1 cellular context compared by ENCODE assay signal in genomic region chr10:5963071-5963470, GRCh38.
TF ChIP-seq lines count a peak whose summit lies in the region.

No MANE protein-coding gene starts in this region.

TF ChIP-seq in HepG2, 621 proteins besides CTCF, POLR2A, EP300 and RAD21:
- no peak for TF ChIP-seq GPBP1L1 (CRISPR knock-in tag; IDR thresholded peaks at IDR 0.05)
- TF ChIP-seq FOXA1 (IDR thresholded peaks at IDR 0.05) = no peak
- TF ChIP-seq FOXA1 (CRISPR knock-in tag; IDR thresholded peaks at IDR 0.05) = peak; percentile 8; the same call in 1 of the 2 replicates
